Comparison of ENCODE assay signal across 1 cellular context in the genomic region with DNA sequence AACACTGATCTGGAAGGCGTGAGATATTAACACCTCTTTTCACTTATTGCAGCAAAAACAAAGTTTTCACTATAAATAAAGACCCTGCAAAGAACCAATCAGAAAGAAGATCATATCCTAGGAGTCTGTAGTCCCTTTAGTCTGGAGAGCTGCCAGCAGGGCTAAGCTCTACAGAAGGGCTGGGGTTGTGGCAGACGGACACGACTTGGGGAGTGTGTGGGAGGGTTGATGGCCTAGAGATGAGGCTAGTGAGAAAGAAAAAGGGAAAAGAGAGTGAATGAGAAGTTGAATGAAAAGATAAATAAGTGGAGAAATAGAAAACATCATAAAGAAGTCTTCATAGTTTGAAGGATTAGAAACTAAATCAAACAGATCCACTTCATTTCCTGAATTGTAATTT.
A peak's percentile ranks its signal among the peaks of the same experiment; 100 is the strongest.
TF ChIP-seq lines count a peak whose summit lies in the region.

No MANE protein-coding gene starts in this region.

TF ChIP-seq in K562, 482 proteins besides CTCF, POLR2A, EP300 and RAD21 (continued from another document):
- TF ChIP-seq FOXJ3 (CRISPR knock-in tag; IDR thresholded peaks at IDR 0.05) (no peak), TAF1 (IDR thresholded peaks at IDR 0.05; ENCODE audit: control insufficient read depth, extremely low read depth, insufficient read depth, low read length, severe bottlenecking) (no peak), SMARCA5 (IDR thresholded peaks at IDR 0.05) (no peak), SMARCE1 (IDR thresholded peaks at IDR 0.05) (no peak), KLF1 (tag; IDR thresholded peaks at IDR 0.05) (no peak), KLF16 (IDR thresholded peaks at IDR 0.05) (peak; percentile 33; the same call in 1 of the 2 replicates), ZNF124 (CRISPR knock-in tag; IDR thresholded peaks at IDR 0.05) (no peak), TBL1XR1 (IDR thresholded peaks at IDR 0.05; ENCODE audit: low read length in 2 of 2) (no peak), NFE2L1 (tag; IDR thresholded peaks at IDR 0.05; ENCODE audit: borderline replicate concordance, low read depth) (no peak), DPF2 (IDR thresholded peaks at IDR 0.05) (0 out of 2 replicates have a peak, but pooled peaks have one; percentile 13), KDM4B (IDR thresholded peaks at IDR 0.05; ENCODE audit: borderline replicate concordance in 2 of 2, low read depth in 1 of 2) (no peak), CTBP1 (IDR thresholded peaks at IDR 0.05; ENCODE audit: borderline replicate concordance) (peak; percentile 9; the same call in 1 of the 2 replicates), ZBTB8A (IDR thresholded peaks at IDR 0.05; ENCODE audit: partially characterized antibody) (no peak), CREB1 (IDR thresholded peaks at IDR 0.05) (no peak), CREB1 (CRISPR knock-in tag; IDR thresholded peaks at IDR 0.05) (no peak), MYC (IDR thresholded peaks at IDR 0.05; ENCODE audit: low read depth, low read length) (no peak), MYC (CRISPR knock-in tag; IDR thresholded peaks at IDR 0.05; ENCODE audit: borderline replicate concordance, low read depth) (no peak), EGR1 (conservative IDR thresholded peaks at IDR 0.05) (peak; percentile 69), NFIC (IDR thresholded peaks at IDR 0.05) (peak; percentile 86), ZNF3 (CRISPR knock-in tag; IDR thresholded peaks at IDR 0.05) (no peak), ZNF584 (CRISPR knock-in tag; IDR thresholded peaks at IDR 0.05; ENCODE audit: low read depth) (no peak), KDM1A (IDR thresholded peaks at IDR 0.05) (0 out of 4 replicates have a peak, but pooled peaks of 1 of the 2 experiments have one; percentile 0), U2AF1 (optimal IDR thresholded peaks at IDR 0.05; ENCODE audit: low read depth, low read length) (no peak), XRCC3 (IDR thresholded peaks at IDR 0.05) (no peak), ZC3H11A (IDR thresholded peaks at IDR 0.05; ENCODE audit: low read depth, low read length) (no peak), KHSRP (IDR thresholded peaks at IDR 0.05) (no peak), BMI1 (IDR thresholded peaks at IDR 0.05; ENCODE audit: low read length) (no peak), ZFP36 (IDR thresholded peaks at IDR 0.05; ENCODE audit: low read depth, low read length, partially characterized antibody) (no peak), KDM5B (IDR thresholded peaks at IDR 0.05; ENCODE audit: insufficient replicate concordance, low read depth, low read length) (no peak), FOXA1 (IDR thresholded peaks at IDR 0.05; ENCODE audit: borderline replicate concordance) (no peak)
- TF ChIP-seq, protein P1, sequence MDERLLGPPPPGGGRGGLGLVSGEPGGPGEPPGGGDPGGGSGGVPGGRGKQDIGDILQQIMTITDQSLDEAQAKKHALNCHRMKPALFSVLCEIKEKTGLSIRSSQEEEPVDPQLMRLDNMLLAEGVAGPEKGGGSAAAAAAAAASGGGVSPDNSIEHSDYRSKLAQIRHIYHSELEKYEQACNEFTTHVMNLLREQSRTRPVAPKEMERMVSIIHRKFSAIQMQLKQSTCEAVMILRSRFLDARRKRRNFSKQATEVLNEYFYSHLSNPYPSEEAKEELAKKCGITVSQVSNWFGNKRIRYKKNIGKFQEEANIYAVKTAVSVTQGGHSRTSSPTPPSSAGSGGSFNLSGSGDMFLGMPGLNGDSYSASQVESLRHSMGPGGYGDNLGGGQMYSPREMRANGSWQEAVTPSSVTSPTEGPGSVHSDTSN (CRISPR knock-in tag; IDR thresholded peaks at IDR 0.05; ENCODE audit: low read depth): no peak
- TF ChIP-seq, protein P1 (tag; conservative IDR thresholded peaks at IDR 0.05; ENCODE audit: low read depth): no peak
- TF ChIP-seq, protein P2, sequence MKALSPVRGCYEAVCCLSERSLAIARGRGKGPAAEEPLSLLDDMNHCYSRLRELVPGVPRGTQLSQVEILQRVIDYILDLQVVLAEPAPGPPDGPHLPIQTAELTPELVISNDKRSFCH (CRISPR knock-in tag; IDR thresholded peaks at IDR 0.05): no peak
- TF ChIP-seq, protein P2 (tag; IDR thresholded peaks at IDR 0.05): no peak
- TF ChIP-seq, protein P3, sequence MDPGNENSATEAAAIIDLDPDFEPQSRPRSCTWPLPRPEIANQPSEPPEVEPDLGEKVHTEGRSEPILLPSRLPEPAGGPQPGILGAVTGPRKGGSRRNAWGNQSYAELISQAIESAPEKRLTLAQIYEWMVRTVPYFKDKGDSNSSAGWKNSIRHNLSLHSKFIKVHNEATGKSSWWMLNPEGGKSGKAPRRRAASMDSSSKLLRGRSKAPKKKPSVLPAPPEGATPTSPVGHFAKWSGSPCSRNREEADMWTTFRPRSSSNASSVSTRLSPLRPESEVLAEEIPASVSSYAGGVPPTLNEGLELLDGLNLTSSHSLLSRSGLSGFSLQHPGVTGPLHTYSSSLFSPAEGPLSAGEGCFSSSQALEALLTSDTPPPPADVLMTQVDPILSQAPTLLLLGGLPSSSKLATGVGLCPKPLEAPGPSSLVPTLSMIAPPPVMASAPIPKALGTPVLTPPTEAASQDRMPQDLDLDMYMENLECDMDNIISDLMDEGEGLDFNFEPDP (CRISPR knock-in tag; IDR thresholded peaks at IDR 0.05): no peak
- TF ChIP-seq, protein P4, sequence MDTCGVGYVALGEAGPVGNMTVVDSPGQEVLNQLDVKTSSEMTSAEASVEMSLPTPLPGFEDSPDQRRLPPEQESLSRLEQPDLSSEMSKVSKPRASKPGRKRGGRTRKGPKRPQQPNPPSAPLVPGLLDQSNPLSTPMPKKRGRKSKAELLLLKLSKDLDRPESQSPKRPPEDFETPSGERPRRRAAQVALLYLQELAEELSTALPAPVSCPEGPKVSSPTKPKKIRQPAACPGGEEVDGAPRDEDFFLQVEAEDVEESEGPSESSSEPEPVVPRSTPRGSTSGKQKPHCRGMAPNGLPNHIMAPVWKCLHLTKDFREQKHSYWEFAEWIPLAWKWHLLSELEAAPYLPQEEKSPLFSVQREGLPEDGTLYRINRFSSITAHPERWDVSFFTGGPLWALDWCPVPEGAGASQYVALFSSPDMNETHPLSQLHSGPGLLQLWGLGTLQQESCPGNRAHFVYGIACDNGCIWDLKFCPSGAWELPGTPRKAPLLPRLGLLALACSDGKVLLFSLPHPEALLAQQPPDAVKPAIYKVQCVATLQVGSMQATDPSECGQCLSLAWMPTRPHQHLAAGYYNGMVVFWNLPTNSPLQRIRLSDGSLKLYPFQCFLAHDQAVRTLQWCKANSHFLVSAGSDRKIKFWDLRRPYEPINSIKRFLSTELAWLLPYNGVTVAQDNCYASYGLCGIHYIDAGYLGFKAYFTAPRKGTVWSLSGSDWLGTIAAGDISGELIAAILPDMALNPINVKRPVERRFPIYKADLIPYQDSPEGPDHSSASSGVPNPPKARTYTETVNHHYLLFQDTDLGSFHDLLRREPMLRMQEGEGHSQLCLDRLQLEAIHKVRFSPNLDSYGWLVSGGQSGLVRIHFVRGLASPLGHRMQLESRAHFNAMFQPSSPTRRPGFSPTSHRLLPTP (IDR thresholded peaks at IDR 0.05; ENCODE audit: borderline replicate concordance, extremely low read depth, insufficient read length): no peak
- TF ChIP-seq, protein P5, sequence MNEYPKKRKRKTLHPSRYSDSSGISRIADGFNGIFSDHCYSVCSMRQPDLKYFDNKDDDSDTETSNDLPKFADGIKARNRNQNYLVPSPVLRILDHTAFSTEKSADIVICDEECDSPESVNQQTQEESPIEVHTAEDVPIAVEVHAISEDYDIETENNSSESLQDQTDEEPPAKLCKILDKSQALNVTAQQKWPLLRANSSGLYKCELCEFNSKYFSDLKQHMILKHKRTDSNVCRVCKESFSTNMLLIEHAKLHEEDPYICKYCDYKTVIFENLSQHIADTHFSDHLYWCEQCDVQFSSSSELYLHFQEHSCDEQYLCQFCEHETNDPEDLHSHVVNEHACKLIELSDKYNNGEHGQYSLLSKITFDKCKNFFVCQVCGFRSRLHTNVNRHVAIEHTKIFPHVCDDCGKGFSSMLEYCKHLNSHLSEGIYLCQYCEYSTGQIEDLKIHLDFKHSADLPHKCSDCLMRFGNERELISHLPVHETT (CRISPR knock-in tag; conservative IDR thresholded peaks at IDR 0.05 in 1 of 2, IDR thresholded peaks at IDR 0.05 in 1 of 2): no peak
- TF ChIP-seq, protein P6, sequence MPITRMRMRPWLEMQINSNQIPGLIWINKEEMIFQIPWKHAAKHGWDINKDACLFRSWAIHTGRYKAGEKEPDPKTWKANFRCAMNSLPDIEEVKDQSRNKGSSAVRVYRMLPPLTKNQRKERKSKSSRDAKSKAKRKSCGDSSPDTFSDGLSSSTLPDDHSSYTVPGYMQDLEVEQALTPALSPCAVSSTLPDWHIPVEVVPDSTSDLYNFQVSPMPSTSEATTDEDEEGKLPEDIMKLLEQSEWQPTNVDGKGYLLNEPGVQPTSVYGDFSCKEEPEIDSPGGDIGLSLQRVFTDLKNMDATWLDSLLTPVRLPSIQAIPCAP (CRISPR knock-in tag; IDR thresholded peaks at IDR 0.05; ENCODE audit: borderline replicate concordance): no peak
- TF ChIP-seq, protein P7, sequence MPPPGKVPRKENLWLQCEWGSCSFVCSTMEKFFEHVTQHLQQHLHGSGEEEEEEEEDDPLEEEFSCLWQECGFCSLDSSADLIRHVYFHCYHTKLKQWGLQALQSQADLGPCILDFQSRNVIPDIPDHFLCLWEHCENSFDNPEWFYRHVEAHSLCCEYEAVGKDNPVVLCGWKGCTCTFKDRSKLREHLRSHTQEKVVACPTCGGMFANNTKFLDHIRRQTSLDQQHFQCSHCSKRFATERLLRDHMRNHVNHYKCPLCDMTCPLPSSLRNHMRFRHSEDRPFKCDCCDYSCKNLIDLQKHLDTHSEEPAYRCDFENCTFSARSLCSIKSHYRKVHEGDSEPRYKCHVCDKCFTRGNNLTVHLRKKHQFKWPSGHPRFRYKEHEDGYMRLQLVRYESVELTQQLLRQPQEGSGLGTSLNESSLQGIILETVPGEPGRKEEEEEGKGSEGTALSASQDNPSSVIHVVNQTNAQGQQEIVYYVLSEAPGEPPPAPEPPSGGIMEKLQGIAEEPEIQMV (tag; conservative IDR thresholded peaks at IDR 0.05; ENCODE audit: low read depth): no peak
- TF ChIP-seq, protein P8, sequence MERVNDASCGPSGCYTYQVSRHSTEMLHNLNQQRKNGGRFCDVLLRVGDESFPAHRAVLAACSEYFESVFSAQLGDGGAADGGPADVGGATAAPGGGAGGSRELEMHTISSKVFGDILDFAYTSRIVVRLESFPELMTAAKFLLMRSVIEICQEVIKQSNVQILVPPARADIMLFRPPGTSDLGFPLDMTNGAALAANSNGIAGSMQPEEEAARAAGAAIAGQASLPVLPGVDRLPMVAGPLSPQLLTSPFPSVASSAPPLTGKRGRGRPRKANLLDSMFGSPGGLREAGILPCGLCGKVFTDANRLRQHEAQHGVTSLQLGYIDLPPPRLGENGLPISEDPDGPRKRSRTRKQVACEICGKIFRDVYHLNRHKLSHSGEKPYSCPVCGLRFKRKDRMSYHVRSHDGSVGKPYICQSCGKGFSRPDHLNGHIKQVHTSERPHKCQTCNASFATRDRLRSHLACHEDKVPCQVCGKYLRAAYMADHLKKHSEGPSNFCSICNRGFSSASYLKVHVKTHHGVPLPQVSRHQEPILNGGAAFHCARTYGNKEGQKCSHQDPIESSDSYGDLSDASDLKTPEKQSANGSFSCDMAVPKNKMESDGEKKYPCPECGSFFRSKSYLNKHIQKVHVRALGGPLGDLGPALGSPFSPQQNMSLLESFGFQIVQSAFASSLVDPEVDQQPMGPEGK (CRISPR knock-in tag; IDR thresholded peaks at IDR 0.05; ENCODE audit: borderline replicate concordance): no peak
- TF ChIP-seq, protein P9, sequence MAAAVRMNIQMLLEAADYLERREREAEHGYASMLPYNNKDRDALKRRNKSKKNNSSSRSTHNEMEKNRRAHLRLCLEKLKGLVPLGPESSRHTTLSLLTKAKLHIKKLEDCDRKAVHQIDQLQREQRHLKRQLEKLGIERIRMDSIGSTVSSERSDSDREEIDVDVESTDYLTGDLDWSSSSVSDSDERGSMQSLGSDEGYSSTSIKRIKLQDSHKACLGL (CRISPR knock-in tag; IDR thresholded peaks at IDR 0.05; ENCODE audit: borderline replicate concordance, poor library complexity, severe bottlenecking): no peak
- TF ChIP-seq, protein P10, sequence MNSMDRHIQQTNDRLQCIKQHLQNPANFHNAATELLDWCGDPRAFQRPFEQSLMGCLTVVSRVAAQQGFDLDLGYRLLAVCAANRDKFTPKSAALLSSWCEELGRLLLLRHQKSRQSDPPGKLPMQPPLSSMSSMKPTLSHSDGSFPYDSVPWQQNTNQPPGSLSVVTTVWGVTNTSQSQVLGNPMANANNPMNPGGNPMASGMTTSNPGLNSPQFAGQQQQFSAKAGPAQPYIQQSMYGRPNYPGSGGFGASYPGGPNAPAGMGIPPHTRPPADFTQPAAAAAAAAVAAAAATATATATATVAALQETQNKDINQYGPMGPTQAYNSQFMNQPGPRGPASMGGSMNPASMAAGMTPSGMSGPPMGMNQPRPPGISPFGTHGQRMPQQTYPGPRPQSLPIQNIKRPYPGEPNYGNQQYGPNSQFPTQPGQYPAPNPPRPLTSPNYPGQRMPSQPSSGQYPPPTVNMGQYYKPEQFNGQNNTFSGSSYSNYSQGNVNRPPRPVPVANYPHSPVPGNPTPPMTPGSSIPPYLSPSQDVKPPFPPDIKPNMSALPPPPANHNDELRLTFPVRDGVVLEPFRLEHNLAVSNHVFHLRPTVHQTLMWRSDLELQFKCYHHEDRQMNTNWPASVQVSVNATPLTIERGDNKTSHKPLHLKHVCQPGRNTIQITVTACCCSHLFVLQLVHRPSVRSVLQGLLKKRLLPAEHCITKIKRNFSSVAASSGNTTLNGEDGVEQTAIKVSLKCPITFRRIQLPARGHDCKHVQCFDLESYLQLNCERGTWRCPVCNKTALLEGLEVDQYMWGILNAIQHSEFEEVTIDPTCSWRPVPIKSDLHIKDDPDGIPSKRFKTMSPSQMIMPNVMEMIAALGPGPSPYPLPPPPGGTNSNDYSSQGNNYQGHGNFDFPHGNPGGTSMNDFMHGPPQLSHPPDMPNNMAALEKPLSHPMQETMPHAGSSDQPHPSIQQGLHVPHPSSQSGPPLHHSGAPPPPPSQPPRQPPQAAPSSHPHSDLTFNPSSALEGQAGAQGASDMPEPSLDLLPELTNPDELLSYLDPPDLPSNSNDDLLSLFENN (IDR thresholded peaks at IDR 0.05; ENCODE audit: low read depth in 2 of 2, low read length in 2 of 2): no peak
- TF ChIP-seq, protein P11, sequence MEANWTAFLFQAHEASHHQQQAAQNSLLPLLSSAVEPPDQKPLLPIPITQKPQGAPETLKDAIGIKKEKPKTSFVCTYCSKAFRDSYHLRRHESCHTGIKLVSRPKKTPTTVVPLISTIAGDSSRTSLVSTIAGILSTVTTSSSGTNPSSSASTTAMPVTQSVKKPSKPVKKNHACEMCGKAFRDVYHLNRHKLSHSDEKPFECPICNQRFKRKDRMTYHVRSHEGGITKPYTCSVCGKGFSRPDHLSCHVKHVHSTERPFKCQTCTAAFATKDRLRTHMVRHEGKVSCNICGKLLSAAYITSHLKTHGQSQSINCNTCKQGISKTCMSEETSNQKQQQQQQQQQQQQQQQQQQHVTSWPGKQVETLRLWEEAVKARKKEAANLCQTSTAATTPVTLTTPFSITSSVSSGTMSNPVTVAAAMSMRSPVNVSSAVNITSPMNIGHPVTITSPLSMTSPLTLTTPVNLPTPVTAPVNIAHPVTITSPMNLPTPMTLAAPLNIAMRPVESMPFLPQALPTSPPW (CRISPR knock-in tag; IDR thresholded peaks at IDR 0.05): peak; percentile 52; the same call in 1 of the 2 replicates
